In the genomic region with DNA sequence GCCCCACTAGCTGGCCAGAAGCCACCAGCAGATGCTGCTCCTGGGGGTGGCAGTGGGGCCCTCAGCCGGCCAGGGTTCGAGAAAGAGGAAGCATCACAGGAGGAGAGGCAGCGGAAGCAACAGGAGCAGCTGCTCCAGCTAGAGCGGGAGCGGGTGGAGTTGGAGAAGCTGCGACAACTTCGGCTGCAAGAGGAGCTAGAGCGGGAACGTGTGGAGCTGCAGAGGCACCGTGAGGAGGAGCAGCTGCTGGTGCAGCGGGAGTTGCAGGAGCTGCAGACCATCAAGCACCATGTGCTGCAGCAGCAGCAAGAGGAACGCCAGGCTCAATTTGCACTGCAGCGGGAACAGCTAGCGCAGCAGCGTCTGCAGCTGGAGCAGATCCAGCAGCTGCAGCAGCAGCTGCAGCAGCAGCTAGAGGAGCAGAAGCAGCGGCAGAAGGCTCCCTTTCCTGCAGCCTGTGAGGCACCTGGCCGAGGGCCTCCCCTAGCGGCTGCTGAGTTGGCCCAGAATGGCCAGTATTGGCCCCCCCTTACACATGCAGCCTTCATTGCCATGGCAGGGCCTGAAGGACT, we compare ENCODE assay signal across 1 cellular context.
TF ChIP-seq lines count a peak whose summit lies in the region.

No MANE protein-coding gene starts in this region.

TF ChIP-seq in GM23338, 12 proteins besides CTCF, POLR2A, EP300 and RAD21:
- no peak for TF ChIP-seq ETS1 (IDR thresholded peaks at IDR 0.05)
- no peak for TF ChIP-seq STAT1 (IDR thresholded peaks at IDR 0.05; ENCODE audit: unreplicated experiment)
- TF ChIP-seq EZH2 (IDR thresholded peaks at IDR 0.05; ENCODE audit: low read depth, unreplicated experiment) = no peak
- TF ChIP-seq CREB1 (CRISPR knock-in tag; IDR thresholded peaks at IDR 0.05; ENCODE audit: low read depth) = no peak
- no peak for TF ChIP-seq ZNF462 (CRISPR knock-in tag; IDR thresholded peaks at IDR 0.05)
- no peak for TF ChIP-seq ZNF114 (CRISPR knock-in tag; IDR thresholded peaks at IDR 0.05)
- no peak for TF ChIP-seq JUNB (IDR thresholded peaks at IDR 0.05; ENCODE audit: unreplicated experiment)
